ENCODE assay signal across 8 cellular contexts in the genomic region with DNA sequence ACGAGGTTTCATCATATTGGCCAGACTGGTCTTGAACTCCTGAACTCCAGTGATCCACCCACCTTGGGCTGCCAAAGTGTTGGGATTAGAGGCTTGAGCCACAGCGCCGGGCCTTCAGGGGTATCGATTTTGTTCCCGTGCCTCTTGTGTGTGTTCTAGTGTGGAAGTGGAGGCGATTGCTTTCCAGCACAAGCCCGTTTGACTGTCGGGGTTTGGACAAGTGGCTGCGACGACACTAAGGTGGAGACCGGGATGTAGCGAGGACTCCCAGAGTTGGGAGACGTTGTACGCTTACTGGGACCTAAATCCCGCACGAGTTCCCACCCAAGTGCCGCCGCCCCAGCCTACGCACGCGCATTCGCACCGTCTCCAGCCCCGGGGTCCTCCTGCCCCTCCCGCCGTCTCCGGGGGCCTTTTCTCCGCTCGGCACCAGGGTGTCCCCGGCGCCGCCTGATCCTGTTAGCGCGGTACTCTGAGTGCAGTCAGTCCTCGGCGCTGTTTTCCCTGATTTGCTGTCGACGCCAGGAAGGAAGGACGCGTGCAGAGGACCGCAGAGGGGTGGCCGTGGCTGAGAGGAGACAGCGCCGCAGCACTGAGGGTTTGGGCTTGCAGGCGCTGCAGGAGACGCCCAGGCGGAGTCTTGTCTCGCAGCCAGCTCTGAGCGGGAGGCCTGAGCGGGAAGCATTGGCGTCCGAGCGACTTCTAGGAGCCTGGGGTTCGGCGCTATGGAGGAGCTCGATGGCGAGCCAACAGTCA. TPM values are rescaled to one million over a fixed set of nuclear protein-coding genes. Genes with fewer than 3 reads are reported as not detected.
DNase-seq lines count a peak whose midpoint lies in the region; ATAC-seq and TF ChIP-seq lines count a peak whose summit lies in the region.

A gene with protein sequence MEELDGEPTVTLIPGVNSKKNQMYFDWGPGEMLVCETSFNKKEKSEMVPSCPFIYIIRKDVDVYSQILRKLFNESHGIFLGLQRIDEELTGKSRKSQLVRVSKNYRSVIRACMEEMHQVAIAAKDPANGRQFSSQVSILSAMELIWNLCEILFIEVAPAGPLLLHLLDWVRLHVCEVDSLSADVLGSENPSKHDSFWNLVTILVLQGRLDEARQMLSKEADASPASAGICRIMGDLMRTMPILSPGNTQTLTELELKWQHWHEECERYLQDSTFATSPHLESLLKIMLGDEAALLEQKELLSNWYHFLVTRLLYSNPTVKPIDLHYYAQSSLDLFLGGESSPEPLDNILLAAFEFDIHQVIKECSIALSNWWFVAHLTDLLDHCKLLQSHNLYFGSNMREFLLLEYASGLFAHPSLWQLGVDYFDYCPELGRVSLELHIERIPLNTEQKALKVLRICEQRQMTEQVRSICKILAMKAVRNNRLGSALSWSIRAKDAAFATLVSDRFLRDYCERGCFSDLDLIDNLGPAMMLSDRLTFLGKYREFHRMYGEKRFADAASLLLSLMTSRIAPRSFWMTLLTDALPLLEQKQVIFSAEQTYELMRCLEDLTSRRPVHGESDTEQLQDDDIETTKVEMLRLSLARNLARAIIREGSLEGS (plus strand): TSS at position 643 of the 756 bp plus-strand sequence. CDS start 83 bp downstream, at position 726.

- no peaks in the 10 kb centered on the region for H3K9me3 ChIP-seq in mucosa of descending colon

- TF ChIP-seq EP300 in Ishikawa (IDR thresholded peaks at IDR 0.05; ENCODE audit: borderline replicate concordance), result 0 out of 2 replicates have a peak, but pooled peaks have one; percentile 13

- intact Hi-C loops in mucosa of descending colon (cut with DNase I, micrococcal nuclease), result no loop called here

- DNase-seq in COLO668 (lab: John Stamatoyannopoulos, UW; ENCODE audit: unreplicated experiment) (peak; percentile 91), OCI-M2 (lab: John Stamatoyannopoulos, UW; ENCODE audit: unreplicated experiment) (peak; percentile 79), activated T-cell treated with anti-CD3 and anti-CD28 coated beads for 4 hours (peak; percentile 89), epithelial cell of prostate (ENCODE audit: low read depth, low spot score) (peak; percentile 45), mucosa of descending colon (peak; percentile 93 to 96 (median 95))
- DNase-seq in stimulated activated CD8-positive, alpha-beta memory T cell treated with anti-CD3 and anti-CD28 coated beads, Interleukin-4, amount 100 ng/mL, for 1 hour (ENCODE audit: low read depth in 2 of 2, low spot score in 1 of 2), result peak; percentile 77 to 86

- TF ChIP-seq CTCF in mucosa of descending colon (IDR thresholded peaks at IDR 0.05), result no peak

- H3K27ac ChIP-seq in epithelial cell of prostate, result peak within 1 kb of the TSS; percentile 89

- peak; percentile 71 for ATAC-seq in GM21447 (IDR thresholded peaks at IDR 0.05; ENCODE audit: unreplicated experiment)
- peak; percentile 98 for ATAC-seq in mucosa of descending colon

- no peak for TF ChIP-seq RAD21 in Ishikawa (IDR thresholded peaks at IDR 0.05; ENCODE audit: low read depth)

- H3K36me3 ChIP-seq in mucosa of descending colon (ENCODE audit: low read depth), result peaks cover 4% of the 10 kb centered on the region

- H3K4me3 ChIP-seq in mucosa of descending colon, result peak within 1 kb of the TSS; percentile 78

- H3K4me1 ChIP-seq in mucosa of descending colon (ENCODE audit: low read depth), result peaks cover 21% of the 10 kb centered on the region

TF ChIP-seq in Ishikawa, 13 proteins besides CTCF, POLR2A, EP300 and RAD21:
- TF ChIP-seq USF1 (IDR thresholded peaks at IDR 0.05) (no peak; the same call in 1 of the 2 replicates), NFIC (IDR thresholded peaks at IDR 0.05) (peak; percentile 95), TEAD4 (IDR thresholded peaks at IDR 0.05) (peak; percentile 11; the same call in 1 of the 2 replicates), TCF12 (IDR thresholded peaks at IDR 0.05; ENCODE audit: low read depth) (peak; percentile 54; the same call in 1 of the 2 replicates), CEBPB (IDR thresholded peaks at IDR 0.05) (no peak; the same call in 1 of the 2 replicates), EGR1 (IDR thresholded peaks at IDR 0.05) (peak; percentile 20; the same call in 1 of the 2 replicates), YY1 (IDR thresholded peaks at IDR 0.05; ENCODE audit: low read depth) (peak; percentile 62), CREB1 (IDR thresholded peaks at IDR 0.05; ENCODE audit: low read depth) (no peak), FOXM1 (IDR thresholded peaks at IDR 0.05; ENCODE audit: borderline replicate concordance, low read depth) (no peak; the same call in 1 of the 2 replicates), ZBTB7A (IDR thresholded peaks at IDR 0.05; ENCODE audit: low read depth) (peak; percentile 58), MAX (IDR thresholded peaks at IDR 0.05) (peak; percentile 96), REST (IDR thresholded peaks at IDR 0.05; ENCODE audit: low read depth) (no peak), TAF1 (IDR thresholded peaks at IDR 0.05; ENCODE audit: low read depth) (peak; percentile 81)

RNA-seq across cellular contexts. Expression of the gene that starts here (rescaled TPM):
- 10 to 100 TPM; 48.4 to 63.4 (median 62.2) TPM for total RNA-seq in mucosa of descending colon

Comparison
In these comparisons a context has a peak if more than half of its experiments do, and no peak if none do; other contexts are left out.
1. Peak in every context shown above with its lines: DNase-seq, ATAC-seq, H3K4me3 ChIP-seq and H3K27ac ChIP-seq.
2. DNase-seq: peak in every context shown above with its lines; median percentile 95 in mucosa of descending colon; 91 in COLO668; 89 in activated T-cell treated with anti-CD3 and anti-CD28 coated beads for 4 hours; 82 in stimulated activated CD8-positive, alpha-beta memory T cell treated with anti-CD3 and anti-CD28 coated beads, Interleukin-4, amount 100 ng/mL, for 1 hour; 79 in OCI-M2; 45 in epithelial cell of prostate.